ENCODE assay signal across 29 cellular contexts in genomic region chr4:75213480-75213879, GRCh38.
"Had no signal": no experiment of that assay in that cellular context is flagged by ENCODE, and none has a peak within 500 bp of the region (broad histone marks: within the 10 kb centered on the region; RNA-seq: fewer than 3 reads in every experiment).

No MANE protein-coding gene starts in this region.

- H3K27ac ChIP-seq: adrenal gland, ascending aorta, body of pancreas, brain microvascular endothelial cell, breast epithelium, cardiac muscle cell had no signal

- H3K4me3 ChIP-seq: adrenal gland, ascending aorta, body of pancreas, breast epithelium, cardiac muscle cell had no signal

- H3K36me3 ChIP-seq: adrenal gland, ascending aorta, brain microvascular endothelial cell, breast epithelium, cardiac muscle cell had no signal

- H3K27me3 ChIP-seq: adrenal gland, ascending aorta, body of pancreas, brain microvascular endothelial cell, breast epithelium, cardiac muscle cell had no signal

- H3K9me3 ChIP-seq: adrenal gland, ascending aorta, body of pancreas had no signal

- DNase-seq: activated effector memory CD4-positive, alpha-beta T cell treated with anti-CD3 and anti-CD28 coated beads, Interleukin-2, amount 50 U/mL, for 16 hours; activated effector memory CD4-positive, alpha-beta T cell treated with Interleukin-2 at 50 U/mL for 16 hours; activated gamma-delta T cell; activated gamma-delta T cell treated with Interleukin-2 at 50 U/mL for 16 hours; activated naive CD4-positive, alpha-beta T cell; activated naive CD4-positive, alpha-beta T cell treated with anti-CD3 and anti-CD28 coated beads for 36 hours; activated naive CD4-positive, alpha-beta T cell treated with anti-CD3 and anti-CD28 coated beads, Interleukin-2, amount 10 ng/mL, durations not matched to agents 7 days and 5 days; activated naive CD4-positive, alpha-beta T cell treated with anti-CD3 and anti-CD28 coated beads, Interleukin-2, amount 50 U/mL, for 16 hours; activated naive CD4-positive, alpha-beta T cell treated with Interleukin-2 at 50 U/mL for 16 hours; activated naive CD8-positive, alpha-beta T cell treated with anti-CD3 and anti-CD28 coated beads for 36 hours; activated naive CD8-positive, alpha-beta T cell treated with anti-CD3 and anti-CD28 coated beads, Interleukin-2, amount 10 ng/mL, durations not matched to agents 7 days and 5 days; activated naive CD8-positive, alpha-beta T cell treated with anti-CD3 and anti-CD28 coated beads, Interleukin-2, amount 50 U/mL, for 24 hours; activated T-cell treated with anti-CD3 and anti-CD28 coated beads, Interleukin-2, amount 50 U/mL, for 24 hours; activated T-cell treated with anti-CD3 and anti-CD28 coated beads, Interleukin-2, amount 50 U/mL, for 4 hours; activated T-cell treated with anti-CD3 and anti-CD28 coated beads, Interleukin-2, amount 50 U/mL, for 48 hours; activated T-cell treated with anti-CD3 and anti-CD28 coated beads, Interleukin-2, amount 50 U/mL, for 72 hours; adrenal gland; amniotic stem cell; amygdala; anterior cingulate cortex; aorta; body of pancreas; brain microvascular endothelial cell; caudate nucleus; central memory CD4-positive, alpha-beta T cell; cerebellar nuclear complex had no signal
